3 cellular contexts compared by ENCODE assay signal in the genomic region with DNA sequence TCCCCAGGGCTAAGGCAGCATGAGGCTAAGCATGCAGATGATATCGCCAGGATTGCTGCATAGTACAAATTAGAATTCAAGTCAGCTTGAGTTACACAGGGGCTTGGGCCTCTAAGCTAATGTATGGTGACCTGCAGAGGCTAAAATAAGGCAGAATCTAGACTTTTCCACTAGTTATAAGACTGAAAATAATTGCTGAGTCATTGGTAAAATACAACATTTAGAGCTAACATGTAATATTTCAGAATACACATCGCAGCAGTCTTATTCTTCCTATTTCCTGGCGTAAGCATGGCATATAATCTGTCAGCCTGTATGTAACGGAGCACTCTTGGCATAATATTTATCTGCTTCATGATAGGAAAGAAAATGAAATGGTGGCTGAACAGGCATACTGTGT.
TF ChIP-seq lines count a peak whose summit lies in the region.

No MANE protein-coding gene starts in this region.

TF ChIP-seq in A549, 52 proteins besides CTCF, POLR2A, EP300 and RAD21:
- TF ChIP-seq MAFK (IDR thresholded peaks at IDR 0.05; ENCODE audit: partially characterized antibody) (peak; percentile 94), HES2 (IDR thresholded peaks at IDR 0.05) (no peak), NFE2L2 (conservative IDR thresholded peaks at IDR 0.05; ENCODE audit: low read length) (peak; percentile 89)

TF ChIP-seq in GM12891, 5 proteins besides CTCF, POLR2A, EP300 and RAD21 (continued from another document):
- TF ChIP-seq SPI1 (IDR thresholded peaks at IDR 0.05; ENCODE audit: low read depth, low read length), result no peak
- no peak for TF ChIP-seq POU2F2 (IDR thresholded peaks at IDR 0.05; ENCODE audit: low read depth, low read length)
- TF ChIP-seq TAF1 (IDR thresholded peaks at IDR 0.05; ENCODE audit: low read depth, low read length), result no peak
- TF ChIP-seq POLR2AphosphoS5 (IDR thresholded peaks at IDR 0.05; ENCODE audit: low read depth, low read length), result no peak

TF ChIP-seq in H1, 55 proteins besides CTCF, POLR2A, EP300 and RAD21:
- no peak for TF ChIP-seq MAX (IDR thresholded peaks at IDR 0.05)
- TF ChIP-seq MAFK (IDR thresholded peaks at IDR 0.05; ENCODE audit: low read depth, low read length), result peak; percentile 40; the same call in 1 of the 2 replicates
- no peak for TF ChIP-seq TEAD4 (IDR thresholded peaks at IDR 0.05; ENCODE audit: low read depth, low read length)
TF ChIP-seq in H1: peak in this region for 1.
